In the genomic region with DNA sequence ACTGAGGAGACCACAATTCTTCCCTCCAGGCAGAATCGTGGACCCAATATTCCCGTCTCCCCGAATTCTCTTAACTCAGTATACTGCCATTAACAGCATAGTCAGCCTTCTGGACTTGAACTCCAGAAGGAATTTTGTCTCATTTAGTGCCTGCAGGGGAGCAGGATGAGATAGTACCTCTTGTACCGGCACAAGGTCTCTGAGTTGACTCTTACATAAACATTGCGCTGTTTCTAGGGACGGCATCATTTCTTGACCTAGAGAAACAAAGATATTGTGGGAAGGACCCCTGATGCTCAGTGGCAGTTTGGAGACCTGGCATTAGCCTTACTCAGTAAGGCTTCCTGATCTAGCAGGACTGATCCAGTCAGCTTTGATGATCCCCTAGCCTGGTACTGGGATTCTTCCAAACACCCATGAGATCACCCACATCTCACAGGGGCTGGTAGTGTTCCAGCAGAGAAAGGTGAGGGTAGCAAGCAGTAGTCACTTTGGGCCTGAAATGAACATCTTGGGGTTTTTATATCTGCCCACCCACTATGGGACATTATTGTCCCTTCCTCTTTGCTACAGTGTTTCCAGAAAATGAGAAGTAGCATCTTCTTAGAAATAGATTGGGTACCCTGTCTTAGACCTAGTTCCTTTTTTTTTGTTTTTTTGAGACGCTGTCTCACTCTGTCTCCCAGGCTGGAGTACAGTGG, we compare ENCODE assay signal across 9 cellular contexts.
A peak's percentile ranks its signal among the peaks of the same experiment; 100 is the strongest.
DNase-seq lines count a peak whose midpoint lies in the region; ATAC-seq and TF ChIP-seq lines count a peak whose summit lies in the region.
"Had no signal": no experiment of that assay in that cellular context is flagged by ENCODE, and none has a peak within 500 bp of the region (broad histone marks: within the 10 kb centered on the region; RNA-seq: fewer than 3 reads in every experiment).

No MANE protein-coding gene starts in this region.

- H3K4me1 ChIP-seq in colonic mucosa = no peaks in the 10 kb centered on the region

- no peaks in the 10 kb centered on the region for H3K36me3 ChIP-seq in colonic mucosa

- TF ChIP-seq CTCF in C4-2B (conservative IDR thresholded peaks at IDR 0.05) (peak; percentile 7; the same call in 1 of the 2 replicates), colonic mucosa (IDR thresholded peaks at IDR 0.05) (no peak), nephron progenitor cell (IDR thresholded peaks at IDR 0.05) (peak; percentile 5)

- DNase-seq in NOMO-1 (lab: John Stamatoyannopoulos, UW; ENCODE audit: unreplicated experiment in 2 of 2) (peak; percentile 31 to 74), colonic mucosa (no peak), nephron progenitor cell (no peak), epidermal melanocyte (ENCODE audit: insufficient read length, low spot score) (no peak)
- DNase-seq in effector CD8-positive, alpha-beta T cell (lab: John Stamatoyannopoulos, UW) = no peak
- DNase-seq: foreskin melanocyte had no signal

- H3K9me3 ChIP-seq in colonic mucosa = no peaks in the 10 kb centered on the region

- H3K27ac Mint-ChIP-seq in nephron progenitor cell = no peak overlapping the region

- ATAC-seq in HG03342 (IDR thresholded peaks at IDR 0.05; ENCODE audit: unreplicated experiment) (no peak), GM21515 (IDR thresholded peaks at IDR 0.05; ENCODE audit: unreplicated experiment) (no peak)

- peaks cover 16% of the 10 kb centered on the region for H3K27me3 Mint-ChIP-seq in nephron progenitor cell (ENCODE audit: low read depth, poor library complexity)

- H3K36me3 Mint-ChIP-seq in nephron progenitor cell (ENCODE audit: low read depth) = no peaks in the 10 kb centered on the region

- H3K9ac ChIP-seq in colonic mucosa (ENCODE audit: low read depth in 2 of 2, low read length in 2 of 2) = peak overlapping the region; percentile 46 to 51

- peak overlapping the region; percentile 84 for H3K4me3 Mint-ChIP-seq in nephron progenitor cell

- intact Hi-C loops in colonic mucosa (cut with DNase I) = no loop called here

- peaks cover 40% of the 10 kb centered on the region for H3K4me1 Mint-ChIP-seq in nephron progenitor cell

- peaks cover 22% of the 10 kb centered on the region for H3K9me3 Mint-ChIP-seq in nephron progenitor cell

- no peak overlapping the region for H3K27ac ChIP-seq in C4-2B
- peak overlapping the region; percentile 76 for H3K27ac ChIP-seq in colonic mucosa

- no peak overlapping the region for H3K4me3 ChIP-seq in colonic mucosa

- H3K27me3 ChIP-seq in colonic mucosa = no peaks in the 10 kb centered on the region

Comparison
In these comparisons a context has a peak if more than half of its experiments do, and no peak if none do; other contexts are left out.
1. DNase-seq: peak in NOMO-1 (2 of 2); none in colonic mucosa (single experiment), nephron progenitor cell (single experiment), effector CD8-positive, alpha-beta T cell (single experiment) and epidermal melanocyte (single experiment).